15 cellular contexts compared by ENCODE assay signal in genomic region chr2:152566728-152567069, GRCh38.
DNase-seq lines count a peak whose midpoint lies in the region; ATAC-seq, FAIRE-seq and TF ChIP-seq lines count a peak whose summit lies in the region.
"Had no signal": no experiment of that assay in that cellular context is flagged by ENCODE, and none has a peak within 500 bp of the region (broad histone marks: within the 10 kb centered on the region; RNA-seq: fewer than 3 reads in every experiment).

No MANE protein-coding gene starts in this region.

- H3K36me3 ChIP-seq in astrocyte (ENCODE audit: insufficient read depth, low read length) (peaks cover 3% of the 10 kb centered on the region), H7 (replicated peaks; ENCODE audit: control insufficient read depth, insufficient read depth, low read length) (no peaks in the 10 kb centered on the region; the same call in 1 of the 2 replicates)

- no peaks in the 10 kb centered on the region for H3K27me3 ChIP-seq in astrocyte (ENCODE audit: insufficient read depth, low read length)
- H3K27me3 ChIP-seq in H7 (ENCODE audit: control insufficient read depth, insufficient read depth, low read length) = no peaks in the 10 kb centered on the region
- H3K27me3 ChIP-seq: tibial artery had no signal

- peaks cover 8% of the 10 kb centered on the region for H3K36me3 Mint-ChIP-seq in astrocyte (ENCODE audit: low read depth, unreplicated experiment)
- no peaks in the 10 kb centered on the region for H3K36me3 Mint-ChIP-seq in activated CD4-positive, alpha-beta memory T cell treated with anti-CD3 and anti-CD28 coated beads, Interleukin-2, amount 10 ng/mL, durations not matched to agents 7 days and 5 days (ENCODE audit: low read depth)

- POLR2A ChIA-PET in activated CD4-positive, alpha-beta memory T cell treated with anti-CD3 and anti-CD28 coated beads, Interleukin-2, amount 10 ng/mL, durations not matched to agents 7 days and 5 days (lab: Charles Lee) = no interaction called here

- H2AFZ ChIP-seq in astrocyte (ENCODE audit: low read depth, low read length) = no peak overlapping the region

- H4K20me1 ChIP-seq in astrocyte (ENCODE audit: insufficient read depth, low read length) = no peaks in the 10 kb centered on the region

- peaks cover 18% of the 10 kb centered on the region for H3K4me1 ChIP-seq in astrocyte (ENCODE audit: insufficient read depth, low read length)

- peak; percentile 18 for DNase-seq in SIG-M5 (lab: John Stamatoyannopoulos, UW)
- no peak for DNase-seq in SIG-M5 treated with dmso at 0.1 percent for 504 hours (lab: John Stamatoyannopoulos, UW; ENCODE audit: unreplicated experiment)
- DNase-seq in astrocyte (ENCODE audit: low read depth) = peak; percentile 55
- DNase-seq in COLO829 (ENCODE audit: low spot score) = no peak
- DNase-seq in H7 = no peak
- DNase-seq in germinal center (ENCODE audit: low spot score) = no peak
- DNase-seq in activated CD4-positive, alpha-beta memory T cell treated with anti-CD3 and anti-CD28 coated beads, Interleukin-2, amount 10 ng/mL, durations not matched to agents 7 days and 5 days = no peak
- DNase-seq: activated naive CD4-positive, alpha-beta T cell; NCI-H774; nephron progenitor cell; stimulated activated CD4-positive, alpha-beta T cell treated with anti-CD3 and anti-CD28 coated beads, Interleukin-2, amount 100 ng/mL, for 48 hours; tibial artery had no signal

- no peak overlapping the region for H3K4me3 ChIP-seq in astrocyte (ENCODE audit: insufficient read depth, low read depth, low read length)
- no peak overlapping the region for H3K4me3 ChIP-seq in H7 (ENCODE audit: insufficient read depth, low read depth, low read length)
- H3K4me3 ChIP-seq: tibial artery had no signal

- peak; percentile 42 for ATAC-seq in HG03139 (IDR thresholded peaks at IDR 0.05; ENCODE audit: unreplicated experiment)

- H3K4me3 Mint-ChIP-seq in astrocyte (ENCODE audit: unreplicated experiment) = no peak overlapping the region
- no peak overlapping the region for H3K4me3 Mint-ChIP-seq in activated CD4-positive, alpha-beta memory T cell treated with anti-CD3 and anti-CD28 coated beads, Interleukin-2, amount 10 ng/mL, durations not matched to agents 7 days and 5 days
- H3K4me3 Mint-ChIP-seq: nephron progenitor cell had no signal

- H3K9ac ChIP-seq in astrocyte (ENCODE audit: low read length) = no peak overlapping the region

- no peaks in the 10 kb centered on the region for H3K9me3 ChIP-seq in astrocyte (ENCODE audit: insufficient read depth, low read depth, low read length)
- H3K9me3 ChIP-seq: tibial artery had no signal

- no peaks in the 10 kb centered on the region for H3K27me3 Mint-ChIP-seq in astrocyte (ENCODE audit: low read depth, unreplicated experiment)
- H3K27me3 Mint-ChIP-seq in activated CD4-positive, alpha-beta memory T cell treated with anti-CD3 and anti-CD28 coated beads, Interleukin-2, amount 10 ng/mL, durations not matched to agents 7 days and 5 days = peaks cover 22% of the 10 kb centered on the region

- H3K27ac Mint-ChIP-seq in astrocyte (ENCODE audit: unreplicated experiment) = peak overlapping the region; percentile 22
- H3K27ac Mint-ChIP-seq in activated CD4-positive, alpha-beta memory T cell treated with anti-CD3 and anti-CD28 coated beads, Interleukin-2, amount 10 ng/mL, durations not matched to agents 7 days and 5 days = no peak overlapping the region

- CTCF ChIA-PET in activated CD4-positive, alpha-beta memory T cell treated with anti-CD3 and anti-CD28 coated beads, Interleukin-2, amount 10 ng/mL, durations not matched to agents 7 days and 5 days (lab: Charles Lee) = no interaction called here

- peak; percentile 86 for FAIRE-seq in astrocyte (lab: Jason Lieb, UNC)
- FAIRE-seq: G401.6 had no signal

- no peak overlapping the region for H3K27ac ChIP-seq in astrocyte (ENCODE audit: low read depth, low read length)
- H3K27ac ChIP-seq: 22Rv1, tibial artery had no signal

- no peaks in the 10 kb centered on the region for H3K9me3 Mint-ChIP-seq in astrocyte (ENCODE audit: unreplicated experiment)
- H3K9me3 Mint-ChIP-seq in activated CD4-positive, alpha-beta memory T cell treated with anti-CD3 and anti-CD28 coated beads, Interleukin-2, amount 10 ng/mL, durations not matched to agents 7 days and 5 days = no peaks in the 10 kb centered on the region
- H3K9me3 Mint-ChIP-seq: nephron progenitor cell had no signal

- peaks cover 23% of the 10 kb centered on the region for H3K4me1 Mint-ChIP-seq in astrocyte (ENCODE audit: low read depth, unreplicated experiment)
- no peaks in the 10 kb centered on the region for H3K4me1 Mint-ChIP-seq in activated CD4-positive, alpha-beta memory T cell treated with anti-CD3 and anti-CD28 coated beads, Interleukin-2, amount 10 ng/mL, durations not matched to agents 7 days and 5 days

- peak overlapping the region; percentile 45 for H3K4me2 ChIP-seq in astrocyte (ENCODE audit: low read length)

- no peaks in the 10 kb centered on the region for H3K79me2 ChIP-seq in astrocyte (ENCODE audit: insufficient read depth, low read length)

- no peak for TF ChIP-seq CTCF in astrocyte (IDR thresholded peaks at IDR 0.05; ENCODE audit: insufficient read depth, low read depth, low read length)

Comparison
In these comparisons a context has a peak if more than half of its experiments do, and no peak if none do; other contexts are left out.
1. DNase-seq: peak in SIG-M5 (single experiment) and astrocyte (single experiment); none in SIG-M5 treated with dmso at 0.1 percent for 504 hours (single experiment), COLO829 (single experiment), H7 (single experiment), germinal center (single experiment) and activated CD4-positive, alpha-beta memory T cell treated with anti-CD3 and anti-CD28 coated beads, Interleukin-2, amount 10 ng/mL, durations not matched to agents 7 days and 5 days (single experiment).